ENCODE assay signal across 18 cellular contexts in genomic region chr18:73742959-73743358, GRCh38.
"Had no signal": no experiment of that assay in that cellular context is flagged by ENCODE, and none has a peak within 500 bp of the region (broad histone marks: within the 10 kb centered on the region; RNA-seq: fewer than 3 reads in every experiment).

No MANE protein-coding gene starts in this region.

- DNase-seq: cortex of kidney; dorsolateral prefrontal cortex; effector CD8-positive, alpha-beta T cell; esophagus squamous epithelium; foreskin fibroblast; heart left ventricle; hippocampal formation; lower lobe of right lung; midbrain; occipital lobe; pancreas; right cardiac atrium; small intestine; stimulated activated CD4-positive, alpha-beta T cell treated with anti-CD3 and anti-CD28 coated beads, Interleukin-2, amount 100 ng/mL, for 48 hours; stimulated activated naive CD4-positive, alpha-beta T cell treated with Interleukin-2 at 50 U/mL for 16 hours; trophoblast cell had no signal

- FAIRE-seq: pancreas, small intestine, urothelium cell line had no signal

- H3K9me3 ChIP-seq: esophagus squamous epithelium, heart left ventricle, lower lobe of right lung, pancreas had no signal

- H3K27me3 ChIP-seq: dorsolateral prefrontal cortex, esophagus squamous epithelium, heart left ventricle, pancreas had no signal

- H3K27ac ChIP-seq: esophagus squamous epithelium, lower lobe of right lung, pancreas had no signal

- ATAC-seq: heart left ventricle, left lobe of liver, lower lobe of right lung, pancreas, right cardiac atrium had no signal

- H3K36me3 ChIP-seq: esophagus squamous epithelium, heart left ventricle, lower lobe of right lung, pancreas had no signal

- H3K4me1 ChIP-seq: esophagus squamous epithelium, lower lobe of right lung, pancreas had no signal

- H3K4me3 ChIP-seq: dorsolateral prefrontal cortex, esophagus squamous epithelium, heart left ventricle, lower lobe of right lung, pancreas had no signal
